Comparison of ENCODE assay signal across 29 cellular contexts in the genomic region with DNA sequence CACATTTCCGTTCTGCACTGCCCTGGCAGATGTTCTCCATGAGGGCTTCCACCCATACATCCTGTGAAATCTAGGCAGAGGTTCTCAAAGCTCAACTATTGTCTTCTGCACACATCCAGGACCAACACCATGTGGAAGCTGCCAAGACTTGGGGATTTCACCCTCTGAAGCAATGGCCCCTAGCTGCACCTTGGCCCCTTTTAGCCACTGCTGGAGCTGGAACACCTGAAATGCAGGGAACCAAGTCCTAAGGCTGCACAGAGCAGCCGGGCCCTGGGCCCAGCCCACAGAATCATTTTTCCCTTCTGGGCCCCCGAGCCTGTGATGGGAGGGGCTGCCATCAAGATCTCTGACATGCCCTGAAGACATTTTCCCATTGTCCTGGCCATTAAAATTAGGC.
"Had no signal": no experiment of that assay in that cellular context is flagged by ENCODE, and none has a peak within 500 bp of the region (broad histone marks: within the 10 kb centered on the region; RNA-seq: fewer than 3 reads in every experiment).

No MANE protein-coding gene starts in this region.

- H3K9me3 Mint-ChIP-seq: stimulated activated effector memory CD8-positive, alpha-beta T cell treated with anti-CD3 and anti-CD28 coated beads, Interleukin-12 subunit alpha, Interleukin-12 subunit beta, amount 100 ng/mL, for 72 hours; type B pancreatic cell had no signal

- DNase-seq: stimulated activated CD4-positive, alpha-beta T cell treated with anti-CD3 and anti-CD28 coated beads, Interleukin-2, amount 100 ng/mL, for 48 hours; stimulated activated CD4-positive, alpha-beta T cell treated with anti-CD3 and anti-CD28 coated beads, Interleukin-4, amount 100 ng/mL, for 1 hour; stimulated activated CD4-positive, alpha-beta T cell treated with anti-CD3 and anti-CD28 coated beads, Interleukin-4, amount 100 ng/mL, for 24 hours; stimulated activated CD4-positive, alpha-beta T cell treated with anti-CD3 and anti-CD28 coated beads, Interleukin-4, amount 100 ng/mL, for 4 hours; stimulated activated CD8-positive, alpha-beta memory T cell treated with anti-CD3 and anti-CD28 coated beads, Interleukin-4, amount 100 ng/mL, for 48 hours; stimulated activated naive B cell treated with anti-CD40 and anti-IgM and Interleukin-4, amounts not matched to agents 10 μg/mL and 1 μg/mL and 100 μg/mL, for 72 hours; stimulated activated naive CD4-positive, alpha-beta T cell; stimulated activated naive CD4-positive, alpha-beta T cell treated with Interleukin-2 at 50 U/mL for 16 hours; stimulated activated naive CD8-positive, alpha-beta T cell treated with anti-CD3 and anti-CD28 coated beads, Interleukin-15, amount 100 ng/mL, for 72 hours; stimulated activated naive CD8-positive, alpha-beta T cell treated with anti-CD3 and anti-CD28 coated beads, Interleukin-15, Interleukin-2, amounts not matched to agents 100 U/mL and 50 U/mL, for 24 hours; stomach; substantia nigra; testis; thyroid gland; tibial artery; transverse colon; trophoblast cell; upper lobe of right lung; uterus had no signal

- H3K27me3 Mint-ChIP-seq: stimulated activated memory B cell treated with anti-CD40 and anti-IgM and Interleukin-4, amounts not matched to agents 10 μg/mL and 1 μg/mL and 100 μg/mL, for 72 hours; stimulated activated naive B cell treated with anti-CD40 and anti-IgM and Interleukin-4, amounts not matched to agents 10 μg/mL and 1 μg/mL and 100 μg/mL, for 72 hours; stimulated activated naive CD8-positive, alpha-beta T cell treated with anti-CD3 and anti-CD28 coated beads, Interleukin-15, amount 100 ng/mL, for 72 hours; stimulated activated naive CD8-positive, alpha-beta T cell treated with anti-CD3 and anti-CD28 coated beads, Interleukin-15, Interleukin-2, amounts not matched to agents 100 ng/mL and 50 ng/mL, for 24 hours had no signal

- H3K27me3 ChIP-seq: stomach, suprapubic skin, testis, thyroid gland, tibial artery, tibial nerve, transverse colon, upper lobe of left lung, upper lobe of right lung, uterus, vagina had no signal

- H3K27ac ChIP-seq: stomach, suprapubic skin, testis, thoracic aorta, thyroid gland, tibial artery, tibial nerve, transverse colon, upper lobe of left lung, upper lobe of right lung, uterus, vagina had no signal

- H3K4me1 ChIP-seq: stomach, suprapubic skin, testis, thyroid gland, tibial artery, tibial nerve, transverse colon, upper lobe of left lung, upper lobe of right lung, uterus, vagina had no signal

- H3K9me3 ChIP-seq: suprapubic skin, testis, thoracic aorta, thyroid gland, tibial artery, tibial nerve, transverse colon, upper lobe of left lung, upper lobe of right lung, uterus, vagina had no signal

- FAIRE-seq: urothelium cell line had no signal

- H3K36me3 Mint-ChIP-seq: stimulated activated effector memory CD8-positive, alpha-beta T cell treated with anti-CD3 and anti-CD28 coated beads, Interleukin-12 subunit alpha, Interleukin-12 subunit beta, amount 100 ng/mL, for 72 hours; stimulated activated memory B cell treated with anti-CD40 and anti-IgM and Interleukin-4, amounts not matched to agents 10 μg/mL and 1 μg/mL and 100 μg/mL, for 72 hours; stimulated activated naive B cell treated with anti-CD40 and anti-IgM and Interleukin-4, amounts not matched to agents 10 μg/mL and 1 μg/mL and 100 μg/mL, for 72 hours; type B pancreatic cell had no signal

- H3K4me1 Mint-ChIP-seq: stimulated activated effector memory CD8-positive, alpha-beta T cell treated with anti-CD3 and anti-CD28 coated beads, Interleukin-12 subunit alpha, Interleukin-12 subunit beta, amount 100 ng/mL, for 72 hours; stimulated activated memory B cell treated with anti-CD40 and anti-IgM and Interleukin-4, amounts not matched to agents 10 μg/mL and 1 μg/mL and 100 μg/mL, for 72 hours; stimulated activated naive B cell treated with anti-CD40 and anti-IgM and Interleukin-4, amounts not matched to agents 10 μg/mL and 1 μg/mL and 100 μg/mL, for 72 hours; stimulated activated naive CD8-positive, alpha-beta T cell treated with anti-CD3 and anti-CD28 coated beads, Interleukin-15, amount 100 ng/mL, for 72 hours had no signal

- H3K4me3 Mint-ChIP-seq: stimulated activated effector memory CD8-positive, alpha-beta T cell treated with anti-CD3 and anti-CD28 coated beads, Interleukin-12 subunit alpha, Interleukin-12 subunit beta, amount 100 ng/mL, for 72 hours; stimulated activated memory B cell treated with anti-CD40 and anti-IgM and Interleukin-4, amounts not matched to agents 10 μg/mL and 1 μg/mL and 100 μg/mL, for 72 hours; stimulated activated naive B cell treated with anti-CD40 and anti-IgM and Interleukin-4, amounts not matched to agents 10 μg/mL and 1 μg/mL and 100 μg/mL, for 72 hours; stimulated activated naive CD8-positive, alpha-beta T cell treated with anti-CD3 and anti-CD28 coated beads, Interleukin-15, amount 100 ng/mL, for 72 hours; stimulated activated naive CD8-positive, alpha-beta T cell treated with anti-CD3 and anti-CD28 coated beads, Interleukin-15, Interleukin-2, amounts not matched to agents 100 ng/mL and 50 ng/mL, for 24 hours; type B pancreatic cell had no signal

- H3K4me3 ChIP-seq: stomach, suprapubic skin, testis, thoracic aorta, thyroid gland, tibial artery, tibial nerve, transverse colon, upper lobe of left lung, upper lobe of right lung, uterus, vagina had no signal

- H3K27ac Mint-ChIP-seq: stimulated activated effector memory CD8-positive, alpha-beta T cell treated with anti-CD3 and anti-CD28 coated beads, Interleukin-12 subunit alpha, Interleukin-12 subunit beta, amount 100 ng/mL, for 72 hours; stimulated activated memory B cell treated with anti-CD40 and anti-IgM and Interleukin-4, amounts not matched to agents 10 μg/mL and 1 μg/mL and 100 μg/mL, for 72 hours; stimulated activated naive B cell treated with anti-CD40 and anti-IgM and Interleukin-4, amounts not matched to agents 10 μg/mL and 1 μg/mL and 100 μg/mL, for 72 hours; stimulated activated naive CD8-positive, alpha-beta T cell treated with anti-CD3 and anti-CD28 coated beads, Interleukin-15, Interleukin-2, amounts not matched to agents 100 ng/mL and 50 ng/mL, for 24 hours; type B pancreatic cell had no signal

- H3K36me3 ChIP-seq: stomach, suprapubic skin, thoracic aorta, thyroid gland, tibial artery, tibial nerve, transverse colon, upper lobe of left lung, upper lobe of right lung, uterus, vagina had no signal
